ENCODE assay signal across 1 cellular context in the genomic region with DNA sequence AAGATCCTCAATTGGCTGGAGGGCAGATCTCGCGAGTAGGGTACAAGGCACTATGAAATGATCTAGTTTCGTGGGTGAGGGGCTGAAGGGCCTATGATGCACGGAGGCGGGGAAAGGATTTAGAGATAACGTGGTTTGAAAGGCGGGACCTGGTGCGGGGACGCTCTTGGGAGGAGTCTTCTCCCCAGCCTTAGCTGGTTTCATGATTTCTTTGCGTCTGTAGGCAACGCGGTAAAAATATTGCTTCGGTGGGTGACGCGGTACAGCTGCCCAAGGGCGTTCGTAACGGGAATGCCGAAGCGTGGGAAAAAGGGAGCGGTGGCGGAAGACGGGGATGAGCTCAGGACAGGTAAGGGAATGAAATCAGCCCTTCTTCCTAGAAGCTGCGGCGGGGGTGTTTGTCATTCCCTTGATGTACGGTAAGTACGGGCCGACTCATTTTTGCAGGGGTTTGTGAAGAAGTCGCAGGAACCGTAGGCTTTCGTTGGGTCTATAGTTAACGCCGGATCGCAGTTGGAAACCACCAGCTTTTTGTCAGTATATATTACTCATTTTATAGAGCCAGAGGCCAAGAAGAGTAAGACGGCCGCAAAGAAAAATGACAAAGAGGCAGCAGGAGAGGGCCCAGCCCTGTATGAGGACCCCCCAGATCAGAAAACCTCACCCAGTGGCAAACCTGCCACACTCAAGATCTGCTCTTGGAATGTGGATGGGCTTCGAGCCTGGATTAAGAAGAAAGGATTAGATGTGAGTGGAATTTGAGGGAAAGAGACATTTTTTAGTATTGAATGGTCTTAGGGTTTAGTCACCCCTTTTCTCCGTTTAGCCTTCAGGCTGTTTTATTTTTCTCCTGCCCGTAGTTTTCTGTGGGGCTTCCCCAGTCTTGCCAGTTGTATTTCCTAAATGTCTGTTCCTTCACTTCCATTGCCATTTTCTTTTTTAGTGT.
A peak's percentile ranks its signal among the peaks of the same experiment; 100 is the strongest.
TF ChIP-seq lines count a peak whose summit lies in the region.

No MANE protein-coding gene starts in this region.

TF ChIP-seq in SK-N-SH, 30 proteins besides CTCF, POLR2A, EP300 and RAD21 (continued from another document):
- TF ChIP-seq, protein P1, sequence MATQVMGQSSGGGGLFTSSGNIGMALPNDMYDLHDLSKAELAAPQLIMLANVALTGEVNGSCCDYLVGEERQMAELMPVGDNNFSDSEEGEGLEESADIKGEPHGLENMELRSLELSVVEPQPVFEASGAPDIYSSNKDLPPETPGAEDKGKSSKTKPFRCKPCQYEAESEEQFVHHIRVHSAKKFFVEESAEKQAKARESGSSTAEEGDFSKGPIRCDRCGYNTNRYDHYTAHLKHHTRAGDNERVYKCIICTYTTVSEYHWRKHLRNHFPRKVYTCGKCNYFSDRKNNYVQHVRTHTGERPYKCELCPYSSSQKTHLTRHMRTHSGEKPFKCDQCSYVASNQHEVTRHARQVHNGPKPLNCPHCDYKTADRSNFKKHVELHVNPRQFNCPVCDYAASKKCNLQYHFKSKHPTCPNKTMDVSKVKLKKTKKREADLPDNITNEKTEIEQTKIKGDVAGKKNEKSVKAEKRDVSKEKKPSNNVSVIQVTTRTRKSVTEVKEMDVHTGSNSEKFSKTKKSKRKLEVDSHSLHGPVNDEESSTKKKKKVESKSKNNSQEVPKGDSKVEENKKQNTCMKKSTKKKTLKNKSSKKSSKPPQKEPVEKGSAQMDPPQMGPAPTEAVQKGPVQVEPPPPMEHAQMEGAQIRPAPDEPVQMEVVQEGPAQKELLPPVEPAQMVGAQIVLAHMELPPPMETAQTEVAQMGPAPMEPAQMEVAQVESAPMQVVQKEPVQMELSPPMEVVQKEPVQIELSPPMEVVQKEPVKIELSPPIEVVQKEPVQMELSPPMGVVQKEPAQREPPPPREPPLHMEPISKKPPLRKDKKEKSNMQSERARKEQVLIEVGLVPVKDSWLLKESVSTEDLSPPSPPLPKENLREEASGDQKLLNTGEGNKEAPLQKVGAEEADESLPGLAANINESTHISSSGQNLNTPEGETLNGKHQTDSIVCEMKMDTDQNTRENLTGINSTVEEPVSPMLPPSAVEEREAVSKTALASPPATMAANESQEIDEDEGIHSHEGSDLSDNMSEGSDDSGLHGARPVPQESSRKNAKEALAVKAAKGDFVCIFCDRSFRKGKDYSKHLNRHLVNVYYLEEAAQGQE (IDR thresholded peaks at IDR 0.05; ENCODE audit: low read depth, low read length) = no peak
- no peak for TF ChIP-seq NFIC (IDR thresholded peaks at IDR 0.05; ENCODE audit: borderline replicate concordance)
- peak; percentile 77 for TF ChIP-seq GATA2 (CRISPR knock-in tag; IDR thresholded peaks at IDR 0.05)
- TF ChIP-seq SIN3A (IDR thresholded peaks at IDR 0.05; ENCODE audit: borderline replicate concordance, low read depth, low read length) = no peak
- no peak for TF ChIP-seq SMC3 (IDR thresholded peaks at IDR 0.05; ENCODE audit: low read depth, low read length)
- TF ChIP-seq, protein P2, sequence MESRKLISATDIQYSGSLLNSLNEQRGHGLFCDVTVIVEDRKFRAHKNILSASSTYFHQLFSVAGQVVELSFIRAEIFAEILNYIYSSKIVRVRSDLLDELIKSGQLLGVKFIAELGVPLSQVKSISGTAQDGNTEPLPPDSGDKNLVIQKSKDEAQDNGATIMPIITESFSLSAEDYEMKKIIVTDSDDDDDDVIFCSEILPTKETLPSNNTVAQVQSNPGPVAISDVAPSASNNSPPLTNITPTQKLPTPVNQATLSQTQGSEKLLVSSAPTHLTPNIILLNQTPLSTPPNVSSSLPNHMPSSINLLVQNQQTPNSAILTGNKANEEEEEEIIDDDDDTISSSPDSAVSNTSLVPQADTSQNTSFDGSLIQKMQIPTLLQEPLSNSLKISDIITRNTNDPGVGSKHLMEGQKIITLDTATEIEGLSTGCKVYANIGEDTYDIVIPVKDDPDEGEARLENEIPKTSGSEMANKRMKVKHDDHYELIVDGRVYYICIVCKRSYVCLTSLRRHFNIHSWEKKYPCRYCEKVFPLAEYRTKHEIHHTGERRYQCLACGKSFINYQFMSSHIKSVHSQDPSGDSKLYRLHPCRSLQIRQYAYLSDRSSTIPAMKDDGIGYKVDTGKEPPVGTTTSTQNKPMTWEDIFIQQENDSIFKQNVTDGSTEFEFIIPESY (IDR thresholded peaks at IDR 0.05; ENCODE audit: borderline replicate concordance, low read depth) = 0 out of 2 replicates have a peak, but pooled peaks have one; percentile 30
- TF ChIP-seq FOSL2 (IDR thresholded peaks at IDR 0.05; ENCODE audit: borderline replicate concordance, low read depth) = no peak
- peak; percentile 94 for TF ChIP-seq CHD2 (IDR thresholded peaks at IDR 0.05; ENCODE audit: low read length, partially characterized antibody)
- TF ChIP-seq, protein P3, sequence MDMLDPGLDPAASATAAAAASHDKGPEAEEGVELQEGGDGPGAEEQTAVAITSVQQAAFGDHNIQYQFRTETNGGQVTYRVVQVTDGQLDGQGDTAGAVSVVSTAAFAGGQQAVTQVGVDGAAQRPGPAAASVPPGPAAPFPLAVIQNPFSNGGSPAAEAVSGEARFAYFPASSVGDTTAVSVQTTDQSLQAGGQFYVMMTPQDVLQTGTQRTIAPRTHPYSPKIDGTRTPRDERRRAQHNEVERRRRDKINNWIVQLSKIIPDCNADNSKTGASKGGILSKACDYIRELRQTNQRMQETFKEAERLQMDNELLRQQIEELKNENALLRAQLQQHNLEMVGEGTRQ (IDR thresholded peaks at IDR 0.05; ENCODE audit: borderline replicate concordance, low read depth, low read length) = no peak
- TF ChIP-seq TAF1 (IDR thresholded peaks at IDR 0.05; ENCODE audit: borderline replicate concordance, low read depth, low read length) = no peak
